8 cellular contexts compared by ENCODE assay signal in the genomic region with DNA sequence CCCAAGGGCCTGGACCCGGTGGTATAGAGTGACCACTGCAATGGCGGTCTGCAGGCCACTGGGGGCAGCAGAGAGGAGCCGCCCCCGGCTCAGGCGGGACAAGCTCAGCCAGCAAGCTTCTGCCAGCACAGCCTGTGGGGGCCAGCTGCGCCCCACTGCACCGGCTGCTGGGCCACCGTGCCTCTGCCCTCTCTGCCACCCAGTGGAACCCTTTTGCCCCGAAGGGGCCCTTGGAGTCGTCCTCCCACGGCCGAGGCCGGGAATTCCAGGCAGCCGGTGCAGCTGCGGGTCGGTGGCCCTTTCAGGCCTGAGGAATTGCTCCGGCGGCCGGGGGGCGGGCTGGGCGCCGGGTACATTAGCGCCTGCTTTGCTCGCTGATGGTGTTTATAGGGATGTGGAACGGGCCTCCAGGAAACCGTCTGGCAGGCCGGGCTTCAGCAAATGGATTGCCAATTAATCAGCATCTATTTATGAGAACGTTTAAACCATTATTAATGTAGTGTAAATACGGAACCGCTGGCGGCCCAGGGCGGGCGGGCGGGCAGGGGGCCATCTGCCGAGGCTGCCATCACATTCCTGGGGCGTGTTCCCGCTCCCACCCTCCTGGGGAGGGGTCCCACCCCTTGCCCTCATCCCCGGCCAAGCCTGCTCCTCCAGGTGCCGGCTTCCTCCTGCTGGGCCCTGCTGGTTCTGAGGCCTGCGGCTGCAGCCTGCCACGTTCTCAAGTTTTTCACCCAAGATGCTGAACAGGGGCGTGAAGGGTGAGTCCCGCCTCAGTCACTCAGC.
DNase-seq lines count a peak whose midpoint lies in the region; ATAC-seq and TF ChIP-seq lines count a peak whose summit lies in the region.

No MANE protein-coding gene starts in this region.

- H3K27me3 Mint-ChIP-seq in WTC11 (ENCODE audit: low read depth) (peaks cover 7% of the 10 kb centered on the region), endothelial cell (ENCODE audit: unreplicated experiment) (peaks cover 8% of the 10 kb centered on the region)

- POLR2A ChIA-PET in WTC11 (lab: Charles Lee) = no interaction called here

- CTCF ChIA-PET in WTC11 (lab: Charles Lee) = interaction anchor here (0.5 to 6.7 kb wide), 59 partner anchors 8 to 783 kb away, joined by 3 to 157 read pairs (median 5); partner anchors contain the start of gene BARX1

- ATAC-seq in WTC11 (peak; percentile 91), HG02981 (IDR thresholded peaks at IDR 0.05; ENCODE audit: unreplicated experiment) (no peak)

- peaks cover 14% of the 10 kb centered on the region for H3K9me3 Mint-ChIP-seq in WTC11
- no peaks in the 10 kb centered on the region for H3K9me3 Mint-ChIP-seq in endothelial cell (ENCODE audit: unreplicated experiment)

- TF ChIP-seq CTCF in WTC11 (IDR thresholded peaks at IDR 0.05) (peak; percentile 87), endothelial cell (IDR thresholded peaks at IDR 0.05; ENCODE audit: unreplicated experiment) (peak; percentile 87)

- peaks cover 6% of the 10 kb centered on the region for H3K36me3 Mint-ChIP-seq in WTC11
- peaks cover 7% of the 10 kb centered on the region for H3K36me3 Mint-ChIP-seq in endothelial cell (ENCODE audit: low read depth, unreplicated experiment)

- H3K4me3 Mint-ChIP-seq in WTC11 = peak overlapping the region; percentile 30
- H3K4me3 Mint-ChIP-seq in endothelial cell (ENCODE audit: unreplicated experiment) = no peak overlapping the region

- H3K4me1 Mint-ChIP-seq in WTC11 (peaks cover 13% of the 10 kb centered on the region), endothelial cell (ENCODE audit: unreplicated experiment) (peaks cover 2% of the 10 kb centered on the region)

- in situ Hi-C loops in G401 (cut with HindIII; ENCODE audit: low sequenced_read_pairs) = no loop called here

- DNase-seq in G401 (ENCODE audit: low spot score) = peak; percentile 53
- DNase-seq in HuH-7.5 (ENCODE audit: low spot score) = peak; percentile 96
- peak; percentile 81 for DNase-seq in WTC11 (ENCODE audit: low spot score)
- DNase-seq in endothelial cell (ENCODE audit: low spot score) = peak; percentile 82
- peak; percentile 89 for DNase-seq in mesenteric fat pad (ENCODE audit: low spot score)
- DNase-seq in stromal cell of bone marrow (ENCODE audit: low read depth) = peak; percentile 4
- DNase-seq in NOMO-1 treated with DMSO at 0.1 percent for 48 hours (lab: John Stamatoyannopoulos, UW; ENCODE audit: unreplicated experiment) = no peak

- H3K27ac Mint-ChIP-seq in WTC11 (no peak overlapping the region), endothelial cell (ENCODE audit: unreplicated experiment) (no peak overlapping the region)

TF ChIP-seq in WTC11, 78 proteins besides CTCF, POLR2A, EP300 and RAD21:
- TF ChIP-seq FOXJ3 (CRISPR knock-in tag; IDR thresholded peaks at IDR 0.05; ENCODE audit: borderline replicate concordance) = no peak
- 0 out of 2 replicates have a peak, but pooled peaks have one; percentile 35 for TF ChIP-seq SP1 (CRISPR knock-in tag; conservative IDR thresholded peaks at IDR 0.05)
- peak; percentile 98 for TF ChIP-seq ZNF121 (CRISPR knock-in tag; IDR thresholded peaks at IDR 0.05)
- TF ChIP-seq CDX4 (CRISPR knock-in tag; IDR thresholded peaks at IDR 0.05; ENCODE audit: borderline replicate concordance) = no peak
- TF ChIP-seq HMGXB4 (CRISPR knock-in tag; IDR thresholded peaks at IDR 0.05) = peak; percentile 80; the same call in 1 of the 2 replicates
- no peak for TF ChIP-seq AR (CRISPR knock-in tag; IDR thresholded peaks at IDR 0.05)
